8 cellular contexts compared by ENCODE assay signal in the genomic region with DNA sequence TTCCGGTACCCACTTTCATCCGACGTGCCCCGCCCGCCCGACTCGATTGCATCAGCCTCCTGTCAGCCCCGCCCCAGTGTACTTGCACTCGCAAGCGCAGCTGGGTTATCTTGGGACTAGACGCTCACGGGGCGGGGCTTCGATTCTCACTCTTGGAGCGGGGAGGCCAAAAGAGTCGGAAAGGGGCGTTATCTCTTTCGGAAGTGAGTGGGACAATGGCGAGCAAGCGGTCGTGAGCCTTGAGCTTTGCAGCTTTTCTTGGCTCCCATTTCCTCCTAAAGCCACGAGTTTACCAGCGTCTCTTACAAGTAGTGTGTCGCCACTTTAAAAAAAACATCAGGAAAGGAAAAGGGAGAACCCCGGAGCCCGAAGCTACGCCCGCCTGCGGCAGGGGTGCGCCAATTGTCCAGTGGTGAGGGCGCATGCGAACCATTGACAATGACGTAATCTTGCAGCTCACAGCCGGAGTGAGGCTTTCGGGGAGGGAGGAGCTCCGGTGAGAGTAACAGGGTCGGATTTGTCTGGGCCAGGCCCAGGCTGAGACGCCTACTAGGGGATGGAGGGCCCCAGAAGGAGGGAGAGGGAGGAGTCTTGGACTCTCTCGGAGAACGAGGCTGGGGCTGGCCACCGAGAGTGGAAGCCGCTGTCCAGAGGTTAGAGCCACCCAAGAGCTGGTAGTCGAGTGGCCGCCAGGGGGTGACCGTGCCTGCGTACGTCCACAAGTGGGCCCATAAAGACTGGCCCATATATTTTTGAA.
DNase-seq lines count a peak whose midpoint lies in the region; TF ChIP-seq lines count a peak whose summit lies in the region.

No MANE protein-coding gene starts in this region.

- H4K20me1 ChIP-seq in DOHH2 (ENCODE audit: control insufficient read depth, insufficient read depth, low read depth, low read length) (no peaks in the 10 kb centered on the region), GM23248 (ENCODE audit: insufficient read depth) (no peaks in the 10 kb centered on the region), Karpas-422 (ENCODE audit: insufficient read depth, low read depth, low read length) (no peaks in the 10 kb centered on the region)

- intact Hi-C loops in esophagus squamous epithelium (cut with DNase I): no loop called here

- H3K4me2 ChIP-seq in DOHH2 (ENCODE audit: low read length): peak overlapping the region; percentile 71
- H3K4me2 ChIP-seq in GM23248 (ENCODE audit: unreplicated experiment): peak overlapping the region; percentile 78
- H3K4me2 ChIP-seq in Karpas-422 (ENCODE audit: low read depth, low read length, poor library complexity, severe bottlenecking): peak overlapping the region; percentile 72

- H3K4me3 ChIP-seq in DOHH2 (ENCODE audit: low read length) (peak overlapping the region; percentile 75), GM23248 (peak overlapping the region; percentile 75), Karpas-422 (ENCODE audit: low read length) (peak overlapping the region; percentile 74), Peyer's patch (peak overlapping the region; percentile 44 to 53 (median 50)), esophagus squamous epithelium (peak overlapping the region; percentile 32 to 64 (median 48))

- H3K27ac ChIP-seq in DOHH2 (ENCODE audit: low read depth, low read length): peak overlapping the region; percentile 77
- peak overlapping the region; percentile 96 for H3K27ac ChIP-seq in GM23248
- H3K27ac ChIP-seq in Karpas-422 (ENCODE audit: low read length): peak overlapping the region; percentile 92
- H3K27ac ChIP-seq in Peyer's patch: peak overlapping the region; percentile 78 to 94 (median 89)
- peak overlapping the region; percentile 82 to 92 (median 90) for H3K27ac ChIP-seq in esophagus squamous epithelium

- H3F3A ChIP-seq in DOHH2 (ENCODE audit: control insufficient read depth, insufficient read depth) (no peaks in the 10 kb centered on the region), GM23248 (ENCODE audit: insufficient read depth) (0 out of 2 replicates have a peak, but pooled peaks cover 5% of the 10 kb centered on the region)

- in situ Hi-C loops in GM23248 (cut with MboI): no loop called here

- H2AFZ ChIP-seq in GM23248: peak overlapping the region; percentile 90
- H2AFZ ChIP-seq in Karpas-422 (ENCODE audit: low read length): peak overlapping the region; percentile 48; the same call in 1 of the 2 replicates

- H3K36me3 ChIP-seq in DOHH2 (ENCODE audit: control insufficient read depth, low read length) (no peaks in the 10 kb centered on the region), GM23248 (ENCODE audit: low read depth) (no peaks in the 10 kb centered on the region), Karpas-422 (ENCODE audit: insufficient read depth, low read length) (peaks cover 5% of the 10 kb centered on the region; the same call in 1 of the 2 replicates), Peyer's patch (no peaks in the 10 kb centered on the region), esophagus squamous epithelium (no peaks in the 10 kb centered on the region)

- TF ChIP-seq POLR2A in Peyer's patch (IDR thresholded peaks at IDR 0.05): peak; percentile 32 to 34
- peak in 2 of 4 donors; percentile 29 to 54 for TF ChIP-seq POLR2A in esophagus squamous epithelium (IDR thresholded peaks at IDR 0.05)

- H3K9ac ChIP-seq in GM23248 (peak overlapping the region; percentile 88), Karpas-422 (ENCODE audit: low read length) (peak overlapping the region; percentile 80)

- peak; percentile 97 for DNase-seq in GM23248
- peak; percentile 97 for DNase-seq in Karpas-422
- DNase-seq in Peyer's patch: peak; percentile 92 to 97 (median 95)
- peak; percentile 84 for DNase-seq in activated T-helper 1 cell treated with Interleukin-2 at 50 U/mL for 16 hours (ENCODE audit: low read depth)
- DNase-seq in esophagus squamous epithelium (lab: John Stamatoyannopoulos, UW): peak; percentile 70
- peak; percentile 97 for DNase-seq in myocyte (ENCODE audit: low read depth)
- peak; percentile 90 to 92 for DNase-seq in stimulated activated CD8-positive, alpha-beta memory T cell treated with anti-CD3 and anti-CD28 coated beads, Interleukin-7, amount 100 ng/mL, for 4 hours (ENCODE audit: low read depth in 2 of 2)

- H3K9me3 ChIP-seq in DOHH2 (ENCODE audit: control insufficient read depth, insufficient read depth, low read length) (no peaks in the 10 kb centered on the region), GM23248 (ENCODE audit: low read depth) (no peaks in the 10 kb centered on the region), Karpas-422 (ENCODE audit: low read length) (peaks cover 13% of the 10 kb centered on the region), Peyer's patch (no peaks in the 10 kb centered on the region), esophagus squamous epithelium (no peaks in the 10 kb centered on the region)

- H3K4me1 ChIP-seq in DOHH2 (ENCODE audit: control insufficient read depth, low read length) (peaks cover 19% of the 10 kb centered on the region), GM23248 (ENCODE audit: insufficient read depth) (peaks cover 11% of the 10 kb centered on the region), Karpas-422 (ENCODE audit: low read length) (peaks cover 28% of the 10 kb centered on the region), Peyer's patch (no peaks in the 10 kb centered on the region), esophagus squamous epithelium (peaks cover 0 to 9% (median 0%) of the 10 kb centered on the region in 3 donors)

- H3K9me2 ChIP-seq in DOHH2 (replicated peaks; ENCODE audit: control insufficient read depth, low read length): no peaks in the 10 kb centered on the region
- H3K9me2 ChIP-seq in GM23248 (ENCODE audit: insufficient read depth): no peaks in the 10 kb centered on the region
- H3K9me2 ChIP-seq in Karpas-422 (replicated peaks; ENCODE audit: insufficient read depth, low read length): no peaks in the 10 kb centered on the region

- H3K27me3 ChIP-seq in DOHH2 (ENCODE audit: control insufficient read depth, low read length) (no peaks in the 10 kb centered on the region), GM23248 (replicated peaks; ENCODE audit: insufficient read depth) (no peaks in the 10 kb centered on the region), Karpas-422 (ENCODE audit: low read length) (no peaks in the 10 kb centered on the region), Peyer's patch (no peaks in the 10 kb centered on the region), esophagus squamous epithelium (no peaks in the 10 kb centered on the region)

- 1% methylated on average over 40 to 44 of the region's 47 CpGs for WGBS in GM23248 (ENCODE audit: low coverage in 1 of 2, low lambda C conversion rate in 2 of 2, missing lambda C conversion rate in 2 of 2), 2 experiments
- 0 to 32% methylated on average over 19 to 28 of the region's 47 CpGs for WGBS in esophagus squamous epithelium, 2 donors

- TF ChIP-seq CTCF in DOHH2 (IDR thresholded peaks at IDR 0.05; ENCODE audit: low read depth, low read length, poor library complexity, severe bottlenecking): peak; percentile 58
- peak; percentile 14 to 71 (median 54) for TF ChIP-seq CTCF in Peyer's patch (IDR thresholded peaks at IDR 0.05)
- TF ChIP-seq CTCF in esophagus squamous epithelium (IDR thresholded peaks at IDR 0.05): peak; percentile 27 to 71 (median 60)

- no peaks in the 10 kb centered on the region for H3K79me2 ChIP-seq in DOHH2 (ENCODE audit: control insufficient read depth, low read length)
- H3K79me2 ChIP-seq in GM23248 (ENCODE audit: insufficient read depth): no peaks in the 10 kb centered on the region
- no peaks in the 10 kb centered on the region for H3K79me2 ChIP-seq in Karpas-422 (ENCODE audit: low read length)

Comparison
In these comparisons a context has a peak if more than half of its experiments do, and no peak if none do; other contexts are left out.
1. Peak in every context shown above with its lines: DNase-seq, H3K4me3 ChIP-seq and H3K27ac ChIP-seq.